ENCODE assay signal across 8 cellular contexts in the genomic region with DNA sequence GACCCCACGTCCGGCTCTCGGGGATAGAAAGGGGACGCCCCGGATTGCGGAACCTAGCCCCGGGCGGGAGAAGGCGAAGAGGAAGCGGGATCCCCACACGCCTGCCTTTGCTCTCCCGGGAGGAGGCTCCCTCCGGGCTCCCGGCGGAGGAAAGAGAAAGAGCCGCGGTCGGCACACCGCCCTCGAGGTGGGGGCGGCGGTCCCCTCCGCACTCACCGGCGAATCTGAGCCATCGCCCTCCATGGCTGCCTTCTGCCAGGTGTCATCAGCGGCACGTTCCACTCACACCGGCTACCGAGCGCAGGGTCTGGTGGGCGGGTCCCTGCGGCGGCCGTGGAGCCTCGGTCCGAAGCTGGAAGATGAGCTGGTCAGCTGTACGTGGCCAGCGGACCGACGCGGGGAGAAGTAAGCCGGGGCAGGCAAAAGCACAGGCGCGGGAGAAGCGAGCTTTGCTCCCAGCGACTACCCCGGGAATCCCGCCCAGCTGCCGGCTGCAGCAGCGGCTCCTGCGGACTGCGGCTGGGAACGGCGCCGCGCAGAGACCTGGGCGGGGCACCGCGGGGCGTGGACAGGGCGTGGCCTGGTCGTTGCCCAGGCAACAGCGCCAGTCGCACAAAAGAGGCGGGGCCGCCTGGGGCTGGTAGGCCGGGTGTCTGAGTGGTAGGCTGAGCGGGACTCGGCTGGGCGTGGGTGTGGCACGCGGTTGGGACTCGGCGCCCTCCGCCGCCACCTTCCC. TPM values are rescaled to one million over a fixed set of nuclear protein-coding genes. Genes with fewer than 3 reads are reported as not detected.
DNase-seq lines count a peak whose midpoint lies in the region; ATAC-seq, FAIRE-seq and TF ChIP-seq lines count a peak whose summit lies in the region.

A gene with protein sequence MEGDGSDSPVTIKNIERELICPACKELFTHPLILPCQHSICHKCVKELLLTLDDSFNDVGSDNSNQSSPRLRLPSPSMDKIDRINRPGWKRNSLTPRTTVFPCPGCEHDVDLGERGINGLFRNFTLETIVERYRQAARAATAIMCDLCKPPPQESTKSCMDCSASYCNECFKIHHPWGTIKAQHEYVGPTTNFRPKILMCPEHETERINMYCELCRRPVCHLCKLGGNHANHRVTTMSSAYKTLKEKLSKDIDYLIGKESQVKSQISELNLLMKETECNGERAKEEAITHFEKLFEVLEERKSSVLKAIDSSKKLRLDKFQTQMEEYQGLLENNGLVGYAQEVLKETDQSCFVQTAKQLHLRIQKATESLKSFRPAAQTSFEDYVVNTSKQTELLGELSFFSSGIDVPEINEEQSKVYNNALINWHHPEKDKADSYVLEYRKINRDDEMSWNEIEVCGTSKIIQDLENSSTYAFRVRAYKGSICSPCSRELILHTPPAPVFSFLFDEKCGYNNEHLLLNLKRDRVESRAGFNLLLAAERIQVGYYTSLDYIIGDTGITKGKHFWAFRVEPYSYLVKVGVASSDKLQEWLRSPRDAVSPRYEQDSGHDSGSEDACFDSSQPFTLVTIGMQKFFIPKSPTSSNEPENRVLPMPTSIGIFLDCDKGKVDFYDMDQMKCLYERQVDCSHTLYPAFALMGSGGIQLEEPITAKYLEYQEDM (minus strand): TSS at position 517 of the 736 bp plus-strand sequence. CDS start 274 bp downstream, at position 243.

- intact Hi-C loops in spleen (cut with DNase I; ENCODE audit: low total_unique reads), result no loop called here

- ATAC-seq in GM18873 (IDR thresholded peaks at IDR 0.05; ENCODE audit: low FRiP score, unreplicated experiment), result peak; percentile 92
- peak; percentile 99 for ATAC-seq in HG03108 (IDR thresholded peaks at IDR 0.05; ENCODE audit: unreplicated experiment)

- H3K27ac ChIP-seq in AG04450 (ENCODE audit: low read depth, low read length), result no peak within 1 kb of the TSS
- H3K27ac ChIP-seq in spleen, result peak within 1 kb of the TSS in 4 of 8 donors; percentile 27 to 54 (median 40)

- H3K9me3 ChIP-seq in AG04450 (ENCODE audit: control insufficient read depth, insufficient read depth, low read length) (peaks cover 6% of the 10 kb centered on the region), spleen (peaks cover 0 to 34% (median 25%) of the 10 kb centered on the region in 8 donors)

- peak within 1 kb of the TSS; percentile 77 for H3K4me3 ChIP-seq in AG04450 (ENCODE audit: low read depth, low read length)
- H3K4me3 ChIP-seq in WI38 (ENCODE audit: low read depth, low read length), result peak within 1 kb of the TSS; percentile 78
- H3K4me3 ChIP-seq in bronchial epithelial cell (ENCODE audit: low read depth, low read length), result peak within 1 kb of the TSS; percentile 83
- H3K4me3 ChIP-seq in spleen, result peak within 1 kb of the TSS; percentile 78 to 94 (median 86)

- H3K4me1 ChIP-seq in spleen, result peaks cover 16 to 33% (median 21%) of the 10 kb centered on the region in 6 donors

- TF ChIP-seq CTCF in AG04450 (IDR thresholded peaks at IDR 0.05; ENCODE audit: low read depth, low read length) (peak; percentile 13; the same call in 1 of the 2 replicates), WI38 (IDR thresholded peaks at IDR 0.05; ENCODE audit: low read depth, low read length) (no peak), bronchial epithelial cell (IDR thresholded peaks at IDR 0.05; ENCODE audit: insufficient read depth, low read length, severe bottlenecking) (peak; percentile 47), spleen (IDR thresholded peaks at IDR 0.05 in 8 of 11, conservative IDR thresholded peaks at IDR 0.05 in 3 of 11) (peak in 6 of 11 experiments; percentile 14 to 38 (median 22))

- CTCF ChIA-PET in AG04450 (lab: Charles Lee), result interaction anchor here (0.7 kb wide), 1 partner anchor 72 kb away, joined by 6 read pairs; no protein-coding TSS in a partner anchor

- 0 to 1% (median 0%) methylated on average over 35 to 77 of the region's 77 CpGs for WGBS in spleen, 5 donors

- POLR2A ChIA-PET in AG04450 (lab: Yijun Ruan, JAX), result no interaction called here

- DNase-seq in AG04450 (ENCODE audit: low read depth, low spot score), result peak; percentile 44
- DNase-seq in NCI-H2171 treated with DMSO at 0.1 percent for 48 hours (lab: John Stamatoyannopoulos, UW), result peak; percentile 87
- DNase-seq in bronchial epithelial cell (ENCODE audit: low read depth), result peak; percentile 79
- peak; percentile 92 for DNase-seq in iris pigment epithelial cell (ENCODE audit: low read depth)
- peak; percentile 97 for DNase-seq in spleen

- H3K27me3 ChIP-seq in AG04450 (ENCODE audit: control insufficient read depth, insufficient read depth, low read length) (peaks cover 40% of the 10 kb centered on the region), bronchial epithelial cell (ENCODE audit: control insufficient read depth, insufficient read depth, low read length) (peaks cover 16% of the 10 kb centered on the region), spleen (replicated peaks in 1 of 7) (peaks cover 0 to 100% (median 40%) of the 10 kb centered on the region in 7 donors)

- no peak for FAIRE-seq in bronchial epithelial cell (lab: Jason Lieb, UNC)

- peak in 1 of 3 donors; percentile 35 for TF ChIP-seq POLR2A in spleen (IDR thresholded peaks at IDR 0.05)

- H3K36me3 ChIP-seq in bronchial epithelial cell (ENCODE audit: control insufficient read depth, insufficient read depth, low read length) (no peaks in the 10 kb centered on the region), spleen (no peaks in the 10 kb centered on the region)

RNA-seq across cellular contexts. Expression of the gene that starts here (rescaled TPM):
- 0.06 TPM in 2 replicates for polyA plus RNA-seq in AG04450 (2011; rRNA removed)
- not detected in 2 replicates for polyA minus RNA-seq in AG04450 (2011; rRNA and poly(A)+ RNA removed)
- 0.53 and 0.77 TPM in 2 replicates for total RNA-seq in bronchial epithelial cell
- total RNA-seq in spleen, result 1 to 10 TPM in 5 of 7 donors, under 1 TPM in 2; 0.77 to 6.3 (median 2.4) TPM
- polyA plus RNA-seq in spleen, result under 1 TPM; 0.18 to 0.46 (median 0.45) TPM

Comparison
In these comparisons a context has a peak if more than half of its experiments do, and no peak if none do; other contexts are left out.
1. Peak in DNase-seq and H3K4me3 ChIP-seq in AG04450; RNA of the gene not detected or under 1 TPM.
2. Peak in DNase-seq and H3K4me3 ChIP-seq in bronchial epithelial cell; RNA of the gene not detected or under 1 TPM.
3. DNase-seq: peak in every context shown above with its lines; median percentile 97 in spleen; 92 in iris pigment epithelial cell; 87 in NCI-H2171 treated with DMSO at 0.1 percent for 48 hours; 79 in bronchial epithelial cell; 44 in AG04450.